ENCODE assay signal across 10 cellular contexts in the genomic region with DNA sequence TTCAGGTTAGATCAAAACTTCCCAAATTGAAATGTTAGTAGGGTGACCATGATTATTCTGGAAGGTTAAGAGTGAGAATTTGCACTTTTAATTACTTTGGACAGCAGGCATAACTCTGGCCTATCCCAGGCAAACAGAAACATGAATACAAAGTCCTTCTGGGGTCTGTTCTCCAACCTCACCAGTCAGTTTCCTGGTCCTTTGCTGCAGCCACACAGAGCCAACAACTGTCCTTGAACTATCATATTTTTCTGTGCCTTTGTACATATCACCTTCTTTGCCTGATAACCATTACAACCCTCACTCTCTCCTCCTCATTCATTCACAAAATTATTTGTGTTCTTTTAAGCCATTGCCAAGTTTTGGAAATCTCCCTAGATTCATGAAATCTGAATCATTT.
"Had no signal": no experiment of that assay in that cellular context is flagged by ENCODE, and none has a peak within 500 bp of the region (broad histone marks: within the 10 kb centered on the region; RNA-seq: fewer than 3 reads in every experiment).

No MANE protein-coding gene starts in this region.

- ATAC-seq: GM23338, HCT116 had no signal

- H3K9me3 ChIP-seq: HAP-1 had no signal

- H3K4me3 Mint-ChIP-seq: GM23338, H9, HFFc6 had no signal

- H3K4me2 ChIP-seq: GM23338 had no signal

- FAIRE-seq: H1, H54 had no signal

- H2AFZ ChIP-seq: GM23338 had no signal

- H3K9me3 Mint-ChIP-seq: GM23338, H9, HFFc6 had no signal

- H3K4me3 ChIP-seq: GM23338, HAP-1 had no signal

- H3K36me3 ChIP-seq: HAP-1 had no signal

- DNase-seq: GOT3, H7, H9, HCEC 1CT, HFFc6 had no signal

- H3K27ac Mint-ChIP-seq: GM23338, H9, HFFc6 had no signal
